17 cellular contexts compared by ENCODE assay signal in genomic region chr4:8087921-8088495, GRCh38.
DNase-seq lines count a peak whose midpoint lies in the region; ATAC-seq and TF ChIP-seq lines count a peak whose summit lies in the region.
"Had no signal": no experiment of that assay in that cellular context is flagged by ENCODE, and none has a peak within 500 bp of the region (broad histone marks: within the 10 kb centered on the region; RNA-seq: fewer than 3 reads in every experiment).

No MANE protein-coding gene starts in this region.

- H3K18ac ChIP-seq in neuronal stem cell (ENCODE audit: low read length), result peak overlapping the region; percentile 60

- no peak overlapping the region for H3K4me2 ChIP-seq in neuronal stem cell (ENCODE audit: insufficient read depth, low read length, poor library complexity, severe bottlenecking)
- H3K4me2 ChIP-seq: A549 had no signal

- H3K36me3 ChIP-seq in neuronal stem cell (replicated peaks in 1 of 2; ENCODE audit: control insufficient read depth in 2 of 2, insufficient read depth in 2 of 2, low read length in 2 of 2), result no peaks in the 10 kb centered on the region

- H3K14ac ChIP-seq in neuronal stem cell (ENCODE audit: low read length), result peak overlapping the region; percentile 91

- H3K9me3 Mint-ChIP-seq in chondrocyte (ENCODE audit: low read depth), result peaks cover 3% of the 10 kb centered on the region

- ATAC-seq in Right ventricle myocardium inferior, result no peak
- ATAC-seq: A549 had no signal

- H3K9me3 ChIP-seq in neuronal stem cell (replicated peaks in 1 of 2; ENCODE audit: control insufficient read depth in 2 of 2, insufficient read depth in 1 of 2, low read depth in 1 of 2, low read length in 2 of 2), result peaks cover 0 to 4% of the 10 kb centered on the region in 2 donors

- peaks cover 4% of the 10 kb centered on the region for H3K4me1 Mint-ChIP-seq in chondrocyte (ENCODE audit: low read depth)
- H3K4me1 Mint-ChIP-seq: CD4-positive, alpha-beta memory T cell had no signal

- peaks cover 2% of the 10 kb centered on the region for H3K36me3 Mint-ChIP-seq in chondrocyte (ENCODE audit: low read depth)

- H3K4ac ChIP-seq in neuronal stem cell (ENCODE audit: low read length), result no peak overlapping the region

- peaks cover 0 to 8% (median 0%) of the 10 kb centered on the region in 3 experiments for H3K27me3 ChIP-seq in neuronal stem cell (ENCODE audit: control insufficient read depth in 3 of 3, insufficient read depth in 3 of 3, low read depth in 1 of 3, low read length in 3 of 3)

- no peak overlapping the region for H4K8ac ChIP-seq in neuronal stem cell (ENCODE audit: low read depth, low read length)

- no peak overlapping the region for H3K4me3 ChIP-seq in neuronal stem cell (ENCODE audit: low read length in 2 of 2)
- H3K4me3 ChIP-seq: A549, GM23248 had no signal

- no CpG with 5 or more reads among the region's 18 CpGs for WGBS in neuronal stem cell (ENCODE audit: extremely low coverage in 2 of 2, insufficient read length in 2 of 2, insufficient replicate concordance in 1 of 2), 2 donors

- no peak overlapping the region for H2BK5ac ChIP-seq in neuronal stem cell (ENCODE audit: low read length)

- H3K9ac ChIP-seq in neuronal stem cell (ENCODE audit: low read depth, low read length, poor library complexity), result peak overlapping the region; percentile 63
- H3K9ac ChIP-seq: GM23248 had no signal

- DNase-seq in Right ventricle myocardium inferior (ENCODE audit: missing footprints) (peak; percentile 52), cardiac septum (ENCODE audit: low spot score) (no peak), chondrocyte (ENCODE audit: low spot score) (peak; percentile 75), neuronal stem cell (ENCODE audit: low spot score) (no peak), RKO (ENCODE audit: low spot score) (no peak), DMS 273 treated with DMSO at 0.1 percent for 48 hours (lab: John Stamatoyannopoulos, UW) (no peak)
- no peak for DNase-seq in activated CD4-positive, CD25-positive, alpha-beta regulatory T cell treated with anti-CD3 and anti-CD28 coated beads, Interleukin-2, amount 50 U/mL, for 72 hours
- DNase-seq: AML-193; CD4-positive, alpha-beta memory T cell; DMS79 treated with DMSO at 0.1 percent for 48 hours; GF-D8; GM23248; HCEC 1CT had no signal

- H3K27me3 Mint-ChIP-seq in chondrocyte (ENCODE audit: low read depth), result peaks cover 17% of the 10 kb centered on the region
- H3K27me3 Mint-ChIP-seq: CD4-positive, alpha-beta memory T cell had no signal

- peak overlapping the region; percentile 67 for H2BK15ac ChIP-seq in neuronal stem cell (ENCODE audit: low read length)

- intact Hi-C loops in Right ventricle myocardium inferior (cut with DNase I) (no loop called here), cardiac septum (cut with DNase I) (no loop called here)

- TF ChIP-seq CTCF in chondrocyte (IDR thresholded peaks at IDR 0.05), result no peak

- H3K79me1 ChIP-seq in neuronal stem cell (ENCODE audit: low read depth, low read length), result no peaks in the 10 kb centered on the region

- peaks cover 0 to 4% of the 10 kb centered on the region in 2 donors for H3K4me1 ChIP-seq in neuronal stem cell (ENCODE audit: control insufficient read depth in 2 of 2, insufficient read depth in 1 of 2, low read depth in 1 of 2, low read length in 2 of 2)
- H3K4me1 ChIP-seq: A549 had no signal

- no peak overlapping the region for H3K4me3 Mint-ChIP-seq in chondrocyte (ENCODE audit: unreplicated experiment)
- H3K4me3 Mint-ChIP-seq: CD4-positive, alpha-beta memory T cell had no signal

- H2BK120ac ChIP-seq in neuronal stem cell (ENCODE audit: low read depth, low read length), result no peak overlapping the region

- no peak overlapping the region for H3K27ac ChIP-seq in neuronal stem cell (replicated peaks; ENCODE audit: low read length)
- H3K27ac ChIP-seq: 22Rv1, A549, C4-2B, GM23248, HL-60 had no signal

- no peak overlapping the region for H2AK5ac ChIP-seq in neuronal stem cell (ENCODE audit: low read depth, low read length)

- peak overlapping the region; percentile 89 for H2BK12ac ChIP-seq in neuronal stem cell (ENCODE audit: low read length)

- no peak overlapping the region for H3K23ac ChIP-seq in neuronal stem cell (ENCODE audit: low read depth, low read length, poor library complexity)

- H3K27ac Mint-ChIP-seq in chondrocyte (ENCODE audit: unreplicated experiment), result no peak overlapping the region

- no peak overlapping the region for H2AFZ ChIP-seq in neuronal stem cell (ENCODE audit: low read length)
- H2AFZ ChIP-seq: GM23248 had no signal

- H4K91ac ChIP-seq in neuronal stem cell (ENCODE audit: low read depth, low read length, poor library complexity), result no peak overlapping the region

Comparison
In these comparisons a context has a peak if more than half of its experiments do, and no peak if none do; other contexts are left out.
1. DNase-seq: peak in Right ventricle myocardium inferior (single experiment) and chondrocyte (single experiment); none in cardiac septum (single experiment), neuronal stem cell (single experiment), RKO (single experiment), DMS 273 treated with DMSO at 0.1 percent for 48 hours (single experiment) and activated CD4-positive, CD25-positive, alpha-beta regulatory T cell treated with anti-CD3 and anti-CD28 coated beads, Interleukin-2, amount 50 U/mL, for 72 hours (single experiment).